8 cellular contexts compared by ENCODE assay signal in genomic region chr2:120539937-120540718, GRCh38.
DNase-seq lines count a peak whose midpoint lies in the region; ATAC-seq and TF ChIP-seq lines count a peak whose summit lies in the region.

No MANE protein-coding gene starts in this region.

- TF ChIP-seq EP300 in gastroesophageal sphincter (IDR thresholded peaks at IDR 0.05) (no peak), sigmoid colon (IDR thresholded peaks at IDR 0.05) (no peak)

- H3K36me3 ChIP-seq in SJCRH30 (no peaks in the 10 kb centered on the region), gastroesophageal sphincter (no peaks in the 10 kb centered on the region), sigmoid colon (no peaks in the 10 kb centered on the region)

- H3K4me1 ChIP-seq in SJCRH30 (peaks cover 2% of the 10 kb centered on the region; the same call in 1 of the 2 replicates), gastroesophageal sphincter (peaks cover 0 to 20% (median 14%) of the 10 kb centered on the region in 3 donors), sigmoid colon (peaks cover 0 to 25% (median 15%) of the 10 kb centered on the region in 4 donors)

- 0 out of 2 replicates have a peak, but pooled peaks cover 11% of the 10 kb centered on the region for H3K27me3 ChIP-seq in SJCRH30
- peaks cover 4% of the 10 kb centered on the region for H3K27me3 ChIP-seq in gastroesophageal sphincter
- no peaks in the 10 kb centered on the region for H3K27me3 ChIP-seq in sigmoid colon

- WGBS in gastroesophageal sphincter (ENCODE audit: low coverage in 1 of 2), 2 donors: 74% methylated on average over 6 of the region's 17 CpGs; no CpG with 5 or more reads in 1 of the 2 donors
- WGBS in sigmoid colon, 2 donors: 76 to 83% methylated on average over 17 of the region's 17 CpGs

- TF ChIP-seq CTCF in gastroesophageal sphincter (IDR thresholded peaks at IDR 0.05): no peak
- TF ChIP-seq CTCF in sigmoid colon (IDR thresholded peaks at IDR 0.05): no peak

- intact Hi-C loops in sigmoid colon (cut with DNase I): no loop called here

- H3K9me3 ChIP-seq in SJCRH30 (replicated peaks): no peaks in the 10 kb centered on the region
- H3K9me3 ChIP-seq in gastroesophageal sphincter: no peaks in the 10 kb centered on the region
- no peaks in the 10 kb centered on the region for H3K9me3 ChIP-seq in sigmoid colon

- DNase-seq in GOT3 (lab: John Stamatoyannopoulos, UW) (peak; percentile 51), SJCRH30 (peak; percentile 13 to 15), sigmoid colon (peak; percentile 77), Ammon's horn (ENCODE audit: low spot score) (no peak), LoVo (ENCODE audit: low spot score) (no peak)
- no peak for DNase-seq in activated CD4-positive, alpha-beta T cell treated with anti-CD3 and anti-CD28 coated beads for 48 hours

- no peak for TF ChIP-seq POLR2A in gastroesophageal sphincter (IDR thresholded peaks at IDR 0.05)
- no peak for TF ChIP-seq POLR2A in sigmoid colon (IDR thresholded peaks at IDR 0.05)

- H3K27ac ChIP-seq in SJCRH30 (no peak overlapping the region), gastroesophageal sphincter (peak overlapping the region in 2 of 4 donors; percentile 7 to 14), sigmoid colon (peak overlapping the region in 1 of 4 donors; percentile 43)

- no peak overlapping the region for H3K4me3 ChIP-seq in SJCRH30
- H3K4me3 ChIP-seq in gastroesophageal sphincter: no peak overlapping the region
- H3K4me3 ChIP-seq in sigmoid colon: no peak overlapping the region

- peak; percentile 83 for ATAC-seq in gastroesophageal sphincter
- ATAC-seq in HG02763 (IDR thresholded peaks at IDR 0.05; ENCODE audit: unreplicated experiment): no peak

Comparison
In these comparisons a context has a peak if more than half of its experiments do, and no peak if none do; other contexts are left out.
1. DNase-seq: peak in GOT3 (single experiment), SJCRH30 (2 of 2) and sigmoid colon (single experiment); none in activated CD4-positive, alpha-beta T cell treated with anti-CD3 and anti-CD28 coated beads for 48 hours (single experiment), Ammon's horn (single experiment) and LoVo (single experiment).